23 cellular contexts compared by ENCODE assay signal in the genomic region with DNA sequence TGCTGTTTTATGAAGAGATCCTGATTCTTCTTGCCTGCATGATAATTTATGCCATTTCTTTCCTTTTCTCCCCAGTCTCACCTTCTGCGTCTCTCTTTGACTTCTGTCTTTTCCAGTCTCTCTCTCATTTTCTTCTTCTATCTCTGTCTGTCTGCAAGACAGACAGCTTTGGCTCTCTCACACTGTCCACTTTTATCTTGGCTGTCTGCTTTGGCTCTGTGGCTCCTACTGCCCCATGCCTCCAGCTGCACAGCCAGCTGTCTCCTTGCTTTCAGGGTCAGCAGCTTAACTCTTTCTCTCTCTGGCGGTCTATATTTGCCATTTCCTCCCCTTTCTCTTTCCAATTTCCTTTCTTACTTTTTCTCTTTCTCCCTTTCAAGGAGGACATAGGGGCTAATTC.
DNase-seq lines count a peak whose midpoint lies in the region; ATAC-seq, FAIRE-seq and TF ChIP-seq lines count a peak whose summit lies in the region.
"Had no signal": no experiment of that assay in that cellular context is flagged by ENCODE, and none has a peak within 500 bp of the region (broad histone marks: within the 10 kb centered on the region; RNA-seq: fewer than 3 reads in every experiment).

No MANE protein-coding gene starts in this region.

- H3K18ac ChIP-seq in H1 (ENCODE audit: extremely low read depth, low read length) = no peak overlapping the region

- H3K9ac ChIP-seq in ES-I3 (ENCODE audit: low read depth, low read length) (peak overlapping the region; percentile 22; the same call in 1 of the 2 replicates), HUES64 (ENCODE audit: low read depth, low read length) (peak overlapping the region; percentile 59; the same call in 1 of the 2 replicates), H1 (replicated peaks in 1 of 4; ENCODE audit: extremely low read depth in 1 of 4, low read depth in 3 of 4, low read length in 3 of 4) (no peak overlapping the region)
- H3K9ac ChIP-seq: GM23248 had no signal

- H3K27me3 Mint-ChIP-seq in CD8-positive, alpha-beta memory T cell = no peaks in the 10 kb centered on the region
- H3K27me3 Mint-ChIP-seq: CD4-positive, CD25-positive, alpha-beta regulatory T cell; IgD-negative memory B cell had no signal

- no peak overlapping the region for H3K56ac ChIP-seq in H1 (replicated peaks; ENCODE audit: insufficient read length, low read depth, low read length)

- 88% methylated on average over 2 of the region's 2 CpGs for WGBS in HUES64
- WGBS in H1 (ENCODE audit: extremely low coverage in 1 of 2, insufficient coverage in 1 of 2, insufficient read length in 1 of 2, insufficient replicate concordance in 2 of 2, low coverage in 1 of 2, low lambda C conversion rate in 2 of 2, missing lambda C conversion rate in 1 of 2), 2 experiments = 85% methylated on average over 1 of the region's 2 CpGs; no CpG with 5 or more reads in 1 of the 2 experiments
- 75 to 76% methylated on average over 2 of the region's 2 CpGs for WGBS in aorta, 2 donors

- H3K36me3 ChIP-seq in CD8-positive, alpha-beta memory T cell (ENCODE audit: insufficient read depth, low read length) = no peaks in the 10 kb centered on the region
- no peaks in the 10 kb centered on the region for H3K36me3 ChIP-seq in ES-I3 (ENCODE audit: insufficient read depth, low read length)
- no peaks in the 10 kb centered on the region for H3K36me3 ChIP-seq in HUES64 (ENCODE audit: insufficient read depth, low read length)
- H3K36me3 ChIP-seq in H1 (ENCODE audit: control insufficient read depth in 2 of 4, insufficient read depth in 4 of 4, low read length in 3 of 4) = no peaks in the 10 kb centered on the region
- no peaks in the 10 kb centered on the region for H3K36me3 ChIP-seq in aorta (ENCODE audit: control insufficient read depth in 1 of 2, insufficient read depth in 2 of 2, low read length in 1 of 2)
- H3K36me3 ChIP-seq: MG63 had no signal

- H3K14ac ChIP-seq in H1 (ENCODE audit: insufficient read length) = no peak overlapping the region

- H3K4me3 Mint-ChIP-seq in CD8-positive, alpha-beta memory T cell = no peak overlapping the region
- H3K4me3 Mint-ChIP-seq: CD4-positive, CD25-positive, alpha-beta regulatory T cell; IgD-negative memory B cell had no signal

- no peak overlapping the region for H2BK120ac ChIP-seq in H1 (replicated peaks; ENCODE audit: low read depth, low read length)

- H3K4me2 ChIP-seq in H1 (ENCODE audit: insufficient read depth in 1 of 2, low read depth in 2 of 2, low read length in 2 of 2) = peak overlapping the region in 1 of 2 experiments; percentile 6; a peak in 1 of 4 replicates

- H3K79me2 ChIP-seq in H1 (ENCODE audit: control insufficient read depth in 1 of 2, insufficient read depth in 2 of 2, low read length in 2 of 2) = no peaks in the 10 kb centered on the region

- no peak overlapping the region for H2BK12ac ChIP-seq in H1 (ENCODE audit: low read depth, low read length)

- FAIRE-seq in H1 (lab: Jason Lieb, UNC) = no peak
- FAIRE-seq in H54 (lab: Jason Lieb, UNC) = no peak
- FAIRE-seq: GM18507 had no signal

- H3K36me3 Mint-ChIP-seq in CD8-positive, alpha-beta memory T cell = no peaks in the 10 kb centered on the region
- H3K36me3 Mint-ChIP-seq: CD4-positive, CD25-positive, alpha-beta regulatory T cell; IgD-negative memory B cell had no signal

- no peak overlapping the region for H2BK20ac ChIP-seq in H1 (ENCODE audit: low read length)

- H4K91ac ChIP-seq in H1 (replicated peaks; ENCODE audit: insufficient read length, low read length) = no peak overlapping the region

- no peak overlapping the region for H4K5ac ChIP-seq in H1 (ENCODE audit: insufficient read length, low read depth, low read length)

- POLR2A ChIA-PET in CD8-positive, alpha-beta memory T cell (lab: Charles Lee) = no interaction called here
- POLR2A ChIA-PET in H1 (lab: Charles Lee; ENCODE audit: partially characterized antibody) = no interaction called here

- H3K4ac ChIP-seq in H1 (replicated peaks; ENCODE audit: insufficient read length, low read depth, low read length) = no peak overlapping the region

- H2BK5ac ChIP-seq in H1 (ENCODE audit: low read depth, low read length) = no peak overlapping the region

- no peak overlapping the region for H3K23ac ChIP-seq in H1 (ENCODE audit: insufficient read length)

- H2AFZ ChIP-seq in H1 (ENCODE audit: low read length) = peak overlapping the region; percentile 75
- H2AFZ ChIP-seq: GM23248 had no signal

- H3K4me3 ChIP-seq in CD8-positive, alpha-beta memory T cell (ENCODE audit: low read length) = no peak overlapping the region
- H3K4me3 ChIP-seq in HUES64 (ENCODE audit: low read length) (peak overlapping the region; percentile 58), H1 (ENCODE audit: extremely low read depth in 1 of 4, insufficient read depth in 2 of 4, low read depth in 3 of 4, low read length in 4 of 4) (peak overlapping the region in 1 of 4 experiments; percentile 1; a peak in 1 of 8 replicates), aorta (ENCODE audit: low read length in 2 of 2) (no peak overlapping the region)
- H3K4me3 ChIP-seq: GM23248, MG63 had no signal

- no peak for TF ChIP-seq CTCF in H1 (IDR thresholded peaks at IDR 0.05; ENCODE audit: control extremely low read depth in 1 of 3, insufficient read depth in 1 of 3, low read depth in 1 of 3, low read length in 3 of 3)

- intact Hi-C loops in aorta (cut with DNase I) = no loop called here

- H3K27ac ChIP-seq in CD8-positive, alpha-beta memory T cell (ENCODE audit: low read depth, low read length) = peak overlapping the region; percentile 62
- no peak overlapping the region for H3K27ac ChIP-seq in HUES64 (ENCODE audit: low read depth, low read length)
- no peak overlapping the region for H3K27ac ChIP-seq in H1 (ENCODE audit: low read depth, low read length)
- H3K27ac ChIP-seq in aorta (ENCODE audit: low read depth in 1 of 2, low read length in 2 of 2) = no peak overlapping the region
- H3K27ac ChIP-seq: GM23248, HL-60 had no signal

- no peaks in the 10 kb centered on the region for H3K4me1 ChIP-seq in CD8-positive, alpha-beta memory T cell (ENCODE audit: insufficient read depth, low read length)
- H3K4me1 ChIP-seq in ES-I3 (ENCODE audit: insufficient read depth, low read length) (no peaks in the 10 kb centered on the region), HUES64 (ENCODE audit: insufficient read depth, low read length) (no peaks in the 10 kb centered on the region), H1 (replicated peaks in 1 of 4; ENCODE audit: control insufficient read depth in 3 of 4, insufficient read depth in 4 of 4, low read length in 3 of 4) (no peaks in the 10 kb centered on the region), aorta (ENCODE audit: control insufficient read depth in 1 of 2, insufficient read depth in 2 of 2, low read length in 2 of 2) (no peaks in the 10 kb centered on the region)

- no peak overlapping the region for H4K8ac ChIP-seq in H1 (ENCODE audit: extremely low read depth, insufficient read depth, low read length)

- DNase-seq in CD8-positive, alpha-beta memory T cell = no peak
- no peak for DNase-seq in H1 (ENCODE audit: low read depth in 1 of 2, low spot score in 2 of 2)
- no peak for DNase-seq in NCI-H2171 treated with DMSO at 0.1 percent for 48 hours (lab: John Stamatoyannopoulos, UW)
- DNase-seq in aorta = no peak
- no peak for DNase-seq in H54 (ENCODE audit: insufficient read length, low spot score)
- DNase-seq: CD4-positive, CD25-positive, alpha-beta regulatory T cell; COR-L47; DMS 273 treated with DMSO at 0.1 percent for 48 hours; DMS79 treated with DMSO at 0.1 percent for 48 hours; GM23248; Karpas-422; MG63; NCI-H1417; NCI-H1694 treated with DMSO at 0.1 percent for 48 hours; NCI-H2081 treated with DMSO at 0.1 percent for 48 hours; NCI-H446; NCI-H526 treated with DMSO at 0.1 percent for 48 hours; SHP77 had no signal

- peaks cover 5 to 14% (median 10%) of the 10 kb centered on the region in 5 donors for H3K9me3 Mint-ChIP-seq in CD8-positive, alpha-beta memory T cell

- no peak for TF ChIP-seq POLR2A in H1 (IDR thresholded peaks at IDR 0.05; ENCODE audit: control extremely low read depth in 1 of 2, low read depth in 2 of 2, low read length in 2 of 2)
- TF ChIP-seq POLR2A in H54 (IDR thresholded peaks at IDR 0.05; ENCODE audit: low read depth, low read length) = no peak

- ATAC-seq in aorta (ENCODE audit: low FRiP score) = no peak

- no peak for TF ChIP-seq EP300 in H1 (IDR thresholded peaks at IDR 0.05; ENCODE audit: borderline replicate concordance in 1 of 2, low read depth in 2 of 2, low read length in 2 of 2)

- TF ChIP-seq RAD21 in H1 (IDR thresholded peaks at IDR 0.05 in 1 of 2, conservative IDR thresholded peaks at IDR 0.05 in 1 of 2; ENCODE audit: low read depth in 2 of 2, low read length in 2 of 2) = no peak

- H2AK5ac ChIP-seq in H1 (ENCODE audit: low read depth, low read length) = no peak overlapping the region

- CTCF ChIA-PET in CD8-positive, alpha-beta memory T cell (lab: Charles Lee) = no interaction called here
- CTCF ChIA-PET in H1 (lab: Charles Lee; ENCODE audit: partially characterized antibody) = no interaction called here

- no peak overlapping the region for H2BK15ac ChIP-seq in H1 (ENCODE audit: low read length)

- H3K79me1 ChIP-seq in H1 (ENCODE audit: low read depth, low read length) = no peaks in the 10 kb centered on the region

- no peaks in the 10 kb centered on the region for H3K4me1 Mint-ChIP-seq in CD8-positive, alpha-beta memory T cell
- H3K4me1 Mint-ChIP-seq: CD4-positive, CD25-positive, alpha-beta regulatory T cell; IgD-negative memory B cell had no signal

- no peaks in the 10 kb centered on the region for H4K20me1 ChIP-seq in H1 (replicated peaks in 1 of 2; ENCODE audit: control insufficient read depth in 1 of 2, insufficient read depth in 2 of 2, low read length in 2 of 2)

- no peaks in the 10 kb centered on the region for H3K9me3 ChIP-seq in CD8-positive, alpha-beta memory T cell (ENCODE audit: low read length)
- H3K9me3 ChIP-seq in ES-I3 (ENCODE audit: control insufficient read depth, insufficient read depth, low read length) = no peaks in the 10 kb centered on the region
- H3K9me3 ChIP-seq in HUES64 (ENCODE audit: insufficient read depth, low read depth, low read length) = no peaks in the 10 kb centered on the region
- H3K9me3 ChIP-seq in H1 (ENCODE audit: insufficient read depth in 2 of 2, low read depth in 1 of 2, low read length in 1 of 2) = no peaks in the 10 kb centered on the region
- H3K9me3 ChIP-seq in aorta (ENCODE audit: control insufficient read depth, low read length) = no peaks in the 10 kb centered on the region
- H3K9me3 ChIP-seq: MG63 had no signal

- no peaks in the 10 kb centered on the region for H3K23me2 ChIP-seq in H1 (ENCODE audit: low read depth, low read length)

- no peaks in the 10 kb centered on the region for H3K27me3 ChIP-seq in CD8-positive, alpha-beta memory T cell (ENCODE audit: insufficient read depth, low read length, poor library complexity, severe bottlenecking)
- H3K27me3 ChIP-seq in HUES64 (ENCODE audit: insufficient read depth, low read length) (no peaks in the 10 kb centered on the region), H1 (replicated peaks in 1 of 4; ENCODE audit: control insufficient read depth in 3 of 4, extremely low read depth in 1 of 4, insufficient read depth in 3 of 4, low read length in 3 of 4) (no peaks in the 10 kb centered on the region), aorta (ENCODE audit: control insufficient read depth in 1 of 2, insufficient read depth in 2 of 2, low read length in 1 of 2) (no peaks in the 10 kb centered on the region)
- H3K27me3 ChIP-seq: MG63 had no signal

- no peak overlapping the region for H3K27ac Mint-ChIP-seq in CD8-positive, alpha-beta memory T cell
- H3K27ac Mint-ChIP-seq: CD4-positive, CD25-positive, alpha-beta regulatory T cell; IgD-negative memory B cell had no signal

Comparison
In these comparisons a context has a peak if more than half of its experiments do, and no peak if none do; other contexts are left out.
1. H3K9ac ChIP-seq: peak in ES-I3 (single experiment) and HUES64 (single experiment); none in H1 (0 of 4).